ENCODE assay signal across 8 cellular contexts in genomic region chr5:69042915-69043795, GRCh38. TPM values are rescaled to one million over a fixed set of nuclear protein-coding genes. Genes with fewer than 3 reads are reported as not detected.
DNase-seq lines count a peak whose midpoint lies in the region; ATAC-seq, FAIRE-seq and TF ChIP-seq lines count a peak whose summit lies in the region.

No MANE protein-coding gene starts in this region.

- no peaks in the 10 kb centered on the region for H3K36me3 Mint-ChIP-seq in activated naive CD4-positive, alpha-beta T cell treated with anti-CD3 and anti-CD28 coated beads, Interleukin-2, amount 10 ng/mL, durations not matched to agents 7 days and 5 days

- H3K27ac Mint-ChIP-seq in activated naive CD4-positive, alpha-beta T cell treated with anti-CD3 and anti-CD28 coated beads, Interleukin-2, amount 10 ng/mL, durations not matched to agents 7 days and 5 days: peak overlapping the region; percentile 84

- CTCF ChIA-PET in HEK293 (lab: Yijun Ruan, JAX): interaction anchor here (0.6 to 3.0 kb wide), 23 partner anchors 9 to 605 kb away, joined by 3 to 20 read pairs (median 4); partner anchors contain the start of gene SLC30A5
- CTCF ChIA-PET in activated naive CD4-positive, alpha-beta T cell treated with anti-CD3 and anti-CD28 coated beads, Interleukin-2, amount 10 ng/mL, durations not matched to agents 7 days and 5 days (lab: Charles Lee): interaction anchor here (0.7 to 1.9 kb wide), 11 partner anchors 9 to 291 kb away, joined by 3 to 7 read pairs (median 4); partner anchors contain the start of gene SLC30A5

- no peaks in the 10 kb centered on the region for H3K79me2 ChIP-seq in osteoblast (ENCODE audit: insufficient read depth, low read length)

- H3K9me3 ChIP-seq in HEK293 (ENCODE audit: control insufficient read depth, insufficient read depth, low read depth, low read length) (no peaks in the 10 kb centered on the region), SJSA1 (replicated peaks) (no peaks in the 10 kb centered on the region), osteoblast (ENCODE audit: low read depth, low read length) (no peaks in the 10 kb centered on the region), thoracic aorta (no peaks in the 10 kb centered on the region)

- no peaks in the 10 kb centered on the region for H3K36me3 ChIP-seq in HEK293 (ENCODE audit: control insufficient read depth in 2 of 2, insufficient read depth in 1 of 2, low read length in 2 of 2)
- H3K36me3 ChIP-seq in SJSA1: no peaks in the 10 kb centered on the region
- no peaks in the 10 kb centered on the region for H3K36me3 ChIP-seq in osteoblast (ENCODE audit: insufficient read depth, low read length)
- H3K36me3 ChIP-seq in thoracic aorta: no peaks in the 10 kb centered on the region

- H3K4me2 ChIP-seq in osteoblast (ENCODE audit: insufficient read depth, low read length): peak overlapping the region; percentile 85

- no peaks in the 10 kb centered on the region for H3K27me3 Mint-ChIP-seq in activated naive CD4-positive, alpha-beta T cell treated with anti-CD3 and anti-CD28 coated beads, Interleukin-2, amount 10 ng/mL, durations not matched to agents 7 days and 5 days

- peak overlapping the region; percentile 72 for H3K4me3 Mint-ChIP-seq in activated naive CD4-positive, alpha-beta T cell treated with anti-CD3 and anti-CD28 coated beads, Interleukin-2, amount 10 ng/mL, durations not matched to agents 7 days and 5 days

- H3K4me1 Mint-ChIP-seq in activated naive CD4-positive, alpha-beta T cell treated with anti-CD3 and anti-CD28 coated beads, Interleukin-2, amount 10 ng/mL, durations not matched to agents 7 days and 5 days: peaks cover 20% of the 10 kb centered on the region

- ATAC-seq in thoracic aorta (ENCODE audit: insufficient number of reproducible peaks, low FRiP score, low read depth): peak; percentile 79

- no peaks in the 10 kb centered on the region for H3K27me3 ChIP-seq in SJSA1 (replicated peaks)
- H3K27me3 ChIP-seq in osteoblast (ENCODE audit: insufficient read depth, low read length): no peaks in the 10 kb centered on the region
- no peaks in the 10 kb centered on the region for H3K27me3 ChIP-seq in thoracic aorta (replicated peaks; ENCODE audit: insufficient read depth)

- no peaks in the 10 kb centered on the region for H3K4me1 ChIP-seq in HEK293 (ENCODE audit: control insufficient read depth, insufficient read depth, low read length)
- H3K4me1 ChIP-seq in SJSA1 (replicated peaks): peaks cover 3% of the 10 kb centered on the region; the same call in 1 of the 2 replicates
- no peaks in the 10 kb centered on the region for H3K4me1 ChIP-seq in osteoblast (ENCODE audit: insufficient read depth, low read length)
- H3K4me1 ChIP-seq in thoracic aorta (ENCODE audit: control insufficient read depth in 1 of 2, low read depth in 2 of 2): peaks cover 0 to 4% of the 10 kb centered on the region in 2 donors

- no peaks in the 10 kb centered on the region for H4K20me1 ChIP-seq in osteoblast (ENCODE audit: insufficient read depth, low read length)

- POLR2A ChIA-PET in HEK293 (lab: Yijun Ruan, JAX): interaction anchor here (0.7 kb wide), 1 partner anchor 13 kb away, joined by 4 read pairs; no protein-coding TSS in a partner anchor

- TF ChIP-seq CTCF in HEK293 (tag by site-specific recombination; IDR thresholded peaks at IDR 0.05): peak; percentile 69
- TF ChIP-seq CTCF in osteoblast (IDR thresholded peaks at IDR 0.05; ENCODE audit: extremely low read depth, low read depth, low read length): peak; percentile 77
- TF ChIP-seq CTCF in thoracic aorta (IDR thresholded peaks at IDR 0.05): peak; percentile 84

- H3K4me3 ChIP-seq in HEK293 (ENCODE audit: low read depth, low read length): peak overlapping the region; percentile 59
- H3K4me3 ChIP-seq in SJSA1: peak overlapping the region; percentile 33
- H3K4me3 ChIP-seq in osteoblast (ENCODE audit: insufficient read depth, low read length): peak overlapping the region; percentile 70
- H3K4me3 ChIP-seq in thoracic aorta: peak overlapping the region; percentile 72

- DNase-seq in MV-4-11 (lab: John Stamatoyannopoulos, UW) (peak; percentile 82), SJSA1 (ENCODE audit: low read depth in 1 of 2, low spot score in 2 of 2) (peak; percentile 75 to 82), globus pallidus (ENCODE audit: low spot score) (peak; percentile 94), osteoblast (ENCODE audit: insufficient read length, low spot score, missing footprints) (peak; percentile 92), thoracic aorta (ENCODE audit: low spot score) (peak; percentile 42)
- DNase-seq in activated naive CD4-positive, alpha-beta T cell treated with anti-CD3 and anti-CD28 coated beads, Interleukin-2, amount 10 ng/mL, durations not matched to agents 7 days and 5 days: peak; percentile 85

- H3K9me3 Mint-ChIP-seq in activated naive CD4-positive, alpha-beta T cell treated with anti-CD3 and anti-CD28 coated beads, Interleukin-2, amount 10 ng/mL, durations not matched to agents 7 days and 5 days: no peaks in the 10 kb centered on the region

- FAIRE-seq in G401.6 (lab: Jason Lieb, UNC): peak; percentile 97

- H2AFZ ChIP-seq in osteoblast (ENCODE audit: low read length): peak overlapping the region; percentile 87

- no peak overlapping the region for H3K27ac ChIP-seq in HEK293 (ENCODE audit: extremely low read depth, low read depth, low read length)
- H3K27ac ChIP-seq in SJSA1: peak overlapping the region; percentile 14
- H3K27ac ChIP-seq in osteoblast (ENCODE audit: low read depth, low read length): peak overlapping the region; percentile 6
- H3K27ac ChIP-seq in thoracic aorta: peak overlapping the region; percentile 28 to 45

TF ChIP-seq in HEK293, 187 proteins besides CTCF, POLR2A, EP300 and RAD21 (continues in another document):
- TF ChIP-seq ZNF514 (tag by site-specific recombination; IDR thresholded peaks at IDR 0.05) (no peak), ZBTB26 (tag by site-specific recombination; optimal IDR thresholded peaks at IDR 0.05) (no peak), ZNF26 (tag by site-specific recombination; IDR thresholded peaks at IDR 0.05) (no peak), ZNF692 (tag by site-specific recombination; IDR thresholded peaks at IDR 0.05) (0 out of 2 replicates have a peak, but pooled peaks have one; percentile 73), ZBTB10 (tag by site-specific recombination; IDR thresholded peaks at IDR 0.05) (no peak), ZNF202 (tag by site-specific recombination; IDR thresholded peaks at IDR 0.05; ENCODE audit: borderline replicate concordance) (no peak), ZNF768 (tag by site-specific recombination; IDR thresholded peaks at IDR 0.05) (no peak)

RNA-seq across cellular contexts. Expression of gene SLC30A5, which starts 50.7 kb away (rescaled TPM):
- 82.7 and 86.3 TPM in 2 replicates for total RNA-seq in SJSA1 (2014; rRNA removed; shearing (Covaris generic))
- total RNA-seq in osteoblast: 42.0 and 47.7 TPM in 2 replicates
- total RNA-seq in thoracic aorta: 10 to 100 TPM; 42.8 to 64.3 TPM

Comparison
In these comparisons a context has a peak if more than half of its experiments do, and no peak if none do; other contexts are left out.
1. DNase-seq: peak in every context shown above with its lines; median percentile 94 in globus pallidus; 92 in osteoblast; 85 in activated naive CD4-positive, alpha-beta T cell treated with anti-CD3 and anti-CD28 coated beads, Interleukin-2, amount 10 ng/mL, durations not matched to agents 7 days and 5 days; 82 in MV-4-11; 78 in SJSA1; 42 in thoracic aorta.